27 cellular contexts compared by ENCODE assay signal in genomic region chr13:73902296-73902695, GRCh38.
"Had no signal": no experiment of that assay in that cellular context is flagged by ENCODE, and none has a peak within 500 bp of the region (broad histone marks: within the 10 kb centered on the region; RNA-seq: fewer than 3 reads in every experiment).

No MANE protein-coding gene starts in this region.

- ATAC-seq: activated T-cell treated with anti-CD3 and anti-CD28 coated beads, Interleukin-2, amount 50 U/mL, for 4 hours; foreskin keratinocyte; left lung; naive thymus-derived CD8-positive, alpha-beta T cell; T-helper 17 cell had no signal

- H3K27ac Mint-ChIP-seq: activated naive CD8-positive, alpha-beta T cell treated with anti-CD3 and anti-CD28 coated beads, Interleukin-2, amount 10 ng/mL, durations not matched to agents 7 days and 5 days; activated T-helper 2 cell treated with anti-CD3 and anti-CD28 coated beads, Interferon-gamma antibody, Interleukin-2, Interleukin-4, amounts not matched to agents 10 μg/mL and 5 μg/mL and 100 μg/mL, durations not matched to agents 14 hours and 24 hours and 36 hours; mesothelial cell of epicardium; naive thymus-derived CD8-positive, alpha-beta T cell; neural progenitor cell; T-helper 17 cell; type B pancreatic cell had no signal

- H3K27ac ChIP-seq: coronary artery, foreskin keratinocyte, left lung, neural progenitor cell, sigmoid colon, spleen, thoracic aorta, vagina, WERI-Rb-1 had no signal

- H3K36me3 Mint-ChIP-seq: mesothelial cell of epicardium, neural progenitor cell, type B pancreatic cell had no signal

- H3K9me3 Mint-ChIP-seq: activated naive CD8-positive, alpha-beta T cell treated with anti-CD3 and anti-CD28 coated beads, Interleukin-2, amount 10 ng/mL, durations not matched to agents 7 days and 5 days; activated T-cell treated with anti-CD3 and anti-CD28 coated beads, Interleukin-2, amount 50 U/mL, for 4 hours; activated T-helper 2 cell treated with anti-CD3 and anti-CD28 coated beads, Interferon-gamma antibody, Interleukin-2, Interleukin-4, amounts not matched to agents 10 μg/mL and 5 μg/mL and 100 μg/mL, durations not matched to agents 14 hours and 24 hours and 36 hours; mesothelial cell of epicardium; neural progenitor cell had no signal

- H3K4me3 ChIP-seq: coronary artery, left lung, lung, neural progenitor cell, sigmoid colon, spleen, thoracic aorta, vagina had no signal

- H3K4me1 ChIP-seq: foreskin keratinocyte, left lung, neural progenitor cell had no signal

- H3K9me3 ChIP-seq: left lung, sigmoid colon, spleen, thoracic aorta, vagina had no signal

- H3K27me3 Mint-ChIP-seq: activated naive CD8-positive, alpha-beta T cell treated with anti-CD3 and anti-CD28 coated beads, Interleukin-2, amount 10 ng/mL, durations not matched to agents 7 days and 5 days; naive thymus-derived CD8-positive, alpha-beta T cell; T-helper 17 cell; type B pancreatic cell had no signal

- DNase-seq: activated CD4-positive, alpha-beta T cell treated with anti-CD3 and anti-CD28 coated beads for 1 hour; activated CD8-positive, alpha-beta memory T cell treated with anti-CD3 and anti-CD28 coated beads for 24 hours; activated CD8-positive, alpha-beta memory T cell treated with anti-CD3 and anti-CD28 coated beads, Interleukin-2, amount 50 U/mL, for 4 hours; activated naive CD4-positive, alpha-beta T cell treated with Interleukin-2 at 50 U/mL for 16 hours; activated naive CD8-positive, alpha-beta T cell treated with anti-CD3 and anti-CD28 coated beads, Interleukin-2, amount 10 ng/mL, durations not matched to agents 7 days and 5 days; activated T-cell treated with anti-CD3 and anti-CD28 coated beads, Interleukin-2, amount 50 U/mL, for 4 hours; amygdala; cerebellar nuclear complex; effector CD8-positive, alpha-beta T cell; foreskin keratinocyte; left lung; naive thymus-derived CD8-positive, alpha-beta T cell; retina; sigmoid colon; spleen; stimulated activated CD4-positive, alpha-beta T cell treated with anti-CD3 and anti-CD28 coated beads, Interleukin-4, amount 100 ng/mL, for 1 hour; stimulated activated naive CD4-positive, alpha-beta T cell; T-helper 17 cell; WERI-Rb-1 had no signal

- H3K36me3 ChIP-seq: left lung, neural progenitor cell, sigmoid colon, spleen, thoracic aorta, vagina, WERI-Rb-1 had no signal

- H3K4me3 Mint-ChIP-seq: activated naive CD8-positive, alpha-beta T cell treated with anti-CD3 and anti-CD28 coated beads, Interleukin-2, amount 10 ng/mL, durations not matched to agents 7 days and 5 days; activated T-cell treated with anti-CD3 and anti-CD28 coated beads, Interleukin-2, amount 50 U/mL, for 4 hours; mesothelial cell of epicardium; naive thymus-derived CD8-positive, alpha-beta T cell; neural progenitor cell; T-helper 17 cell; type B pancreatic cell had no signal

- H3K27me3 ChIP-seq: foreskin keratinocyte, left lung, neural progenitor cell, sigmoid colon, spleen, vagina had no signal
